ENCODE assay signal across 1 cellular context in genomic region chr16:29989111-29989858, GRCh38.
TF ChIP-seq lines count a peak whose summit lies in the region.

No MANE protein-coding gene starts in this region.

TF ChIP-seq in WTC11, 78 proteins besides CTCF, POLR2A, EP300 and RAD21:
- TF ChIP-seq JAZF1 (CRISPR knock-in tag; IDR thresholded peaks at IDR 0.05) (no peak), SMAD4 (CRISPR knock-in tag; IDR thresholded peaks at IDR 0.05) (no peak), MLX (CRISPR knock-in tag; IDR thresholded peaks at IDR 0.05) (no peak), MAX (CRISPR knock-in tag; IDR thresholded peaks at IDR 0.05) (no peak), ZMAT4 (CRISPR knock-in tag; IDR thresholded peaks at IDR 0.05) (no peak), ZSCAN18 (CRISPR knock-in tag; IDR thresholded peaks at IDR 0.05) (no peak), NR3C1 (CRISPR knock-in tag; conservative IDR thresholded peaks at IDR 0.05; ENCODE audit: low read depth) (no peak), SOX15 (CRISPR knock-in tag; IDR thresholded peaks at IDR 0.05) (no peak), MYBL2 (CRISPR knock-in tag; IDR thresholded peaks at IDR 0.05) (no peak), RORB (CRISPR knock-in tag; IDR thresholded peaks at IDR 0.05) (no peak)
TF ChIP-seq in WTC11: peak in this region for 0.
